1 cellular context compared by ENCODE assay signal in genomic region chr19:6516659-6517291, GRCh38.
TF ChIP-seq lines count a peak whose summit lies in the region.

No MANE protein-coding gene starts in this region.

TF ChIP-seq in HepG2, 621 proteins besides CTCF, POLR2A, EP300 and RAD21 (continued from another document and continues in another):
- TF ChIP-seq YY1 (IDR thresholded peaks at IDR 0.05; ENCODE audit: insufficient read depth, insufficient replicate concordance, low read depth, low read length) (peak; percentile 53), SP1 (IDR thresholded peaks at IDR 0.05) (no peak), SP1 (CRISPR knock-in tag; IDR thresholded peaks at IDR 0.05) (peak; percentile 53), ZMAT5 (CRISPR knock-in tag; IDR thresholded peaks at IDR 0.05; ENCODE audit: borderline replicate concordance, low read depth) (no peak), JDP2 (CRISPR knock-in tag; IDR thresholded peaks at IDR 0.05; ENCODE audit: borderline replicate concordance) (no peak), ZNF546 (CRISPR knock-in tag; conservative IDR thresholded peaks at IDR 0.05) (no peak), ZNF468 (CRISPR knock-in tag; IDR thresholded peaks at IDR 0.05) (no peak), BRCA1 (CRISPR knock-in tag; IDR thresholded peaks at IDR 0.05) (no peak), SKIL (CRISPR knock-in tag; IDR thresholded peaks at IDR 0.05; ENCODE audit: borderline replicate concordance) (no peak), ZNF331 (CRISPR knock-in tag; IDR thresholded peaks at IDR 0.05) (peak; percentile 55; the same call in 1 of the 2 replicates), ZNF276 (CRISPR knock-in tag; IDR thresholded peaks at IDR 0.05; ENCODE audit: low read depth) (no peak), NFIB (CRISPR knock-in tag; IDR thresholded peaks at IDR 0.05; ENCODE audit: borderline replicate concordance) (no peak), FOXM1 (CRISPR knock-in tag; IDR thresholded peaks at IDR 0.05) (no peak), RBM39 (IDR thresholded peaks at IDR 0.05; ENCODE audit: low read depth, low read length, poor library complexity, severe bottlenecking) (peak; percentile 74), ZNF772 (CRISPR knock-in tag; IDR thresholded peaks at IDR 0.05) (no peak), ZBTB1 (CRISPR knock-in tag; IDR thresholded peaks at IDR 0.05; ENCODE audit: borderline replicate concordance) (no peak), HIVEP1 (CRISPR knock-in tag; IDR thresholded peaks at IDR 0.05) (peak; percentile 67; the same call in 1 of the 2 replicates), MLXIP (CRISPR knock-in tag; IDR thresholded peaks at IDR 0.05; ENCODE audit: borderline replicate concordance) (no peak), PLRG1 (conservative IDR thresholded peaks at IDR 0.05) (no peak), CBX2 (IDR thresholded peaks at IDR 0.05; ENCODE audit: low read depth, low read length) (no peak), CBX2 (CRISPR knock-in tag; IDR thresholded peaks at IDR 0.05; ENCODE audit: low read depth) (no peak), KLF15 (CRISPR knock-in tag; IDR thresholded peaks at IDR 0.05; ENCODE audit: borderline replicate concordance) (no peak), SATB2 (CRISPR knock-in tag; IDR thresholded peaks at IDR 0.05) (no peak), ZNF704 (CRISPR knock-in tag; IDR thresholded peaks at IDR 0.05; ENCODE audit: borderline replicate concordance) (0 out of 2 replicates have a peak, but pooled peaks have one; percentile 43), ZNF841 (CRISPR knock-in tag; IDR thresholded peaks at IDR 0.05; ENCODE audit: borderline replicate concordance) (no peak)
- TF ChIP-seq, protein P1, sequence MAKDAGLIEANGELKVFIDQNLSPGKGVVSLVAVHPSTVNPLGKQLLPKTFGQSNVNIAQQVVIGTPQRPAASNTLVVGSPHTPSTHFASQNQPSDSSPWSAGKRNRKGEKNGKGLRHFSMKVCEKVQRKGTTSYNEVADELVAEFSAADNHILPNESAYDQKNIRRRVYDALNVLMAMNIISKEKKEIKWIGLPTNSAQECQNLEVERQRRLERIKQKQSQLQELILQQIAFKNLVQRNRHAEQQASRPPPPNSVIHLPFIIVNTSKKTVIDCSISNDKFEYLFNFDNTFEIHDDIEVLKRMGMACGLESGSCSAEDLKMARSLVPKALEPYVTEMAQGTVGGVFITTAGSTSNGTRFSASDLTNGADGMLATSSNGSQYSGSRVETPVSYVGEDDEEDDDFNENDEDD (CRISPR knock-in tag; IDR thresholded peaks at IDR 0.05; ENCODE audit: borderline replicate concordance): no peak
- TF ChIP-seq, protein P2, sequence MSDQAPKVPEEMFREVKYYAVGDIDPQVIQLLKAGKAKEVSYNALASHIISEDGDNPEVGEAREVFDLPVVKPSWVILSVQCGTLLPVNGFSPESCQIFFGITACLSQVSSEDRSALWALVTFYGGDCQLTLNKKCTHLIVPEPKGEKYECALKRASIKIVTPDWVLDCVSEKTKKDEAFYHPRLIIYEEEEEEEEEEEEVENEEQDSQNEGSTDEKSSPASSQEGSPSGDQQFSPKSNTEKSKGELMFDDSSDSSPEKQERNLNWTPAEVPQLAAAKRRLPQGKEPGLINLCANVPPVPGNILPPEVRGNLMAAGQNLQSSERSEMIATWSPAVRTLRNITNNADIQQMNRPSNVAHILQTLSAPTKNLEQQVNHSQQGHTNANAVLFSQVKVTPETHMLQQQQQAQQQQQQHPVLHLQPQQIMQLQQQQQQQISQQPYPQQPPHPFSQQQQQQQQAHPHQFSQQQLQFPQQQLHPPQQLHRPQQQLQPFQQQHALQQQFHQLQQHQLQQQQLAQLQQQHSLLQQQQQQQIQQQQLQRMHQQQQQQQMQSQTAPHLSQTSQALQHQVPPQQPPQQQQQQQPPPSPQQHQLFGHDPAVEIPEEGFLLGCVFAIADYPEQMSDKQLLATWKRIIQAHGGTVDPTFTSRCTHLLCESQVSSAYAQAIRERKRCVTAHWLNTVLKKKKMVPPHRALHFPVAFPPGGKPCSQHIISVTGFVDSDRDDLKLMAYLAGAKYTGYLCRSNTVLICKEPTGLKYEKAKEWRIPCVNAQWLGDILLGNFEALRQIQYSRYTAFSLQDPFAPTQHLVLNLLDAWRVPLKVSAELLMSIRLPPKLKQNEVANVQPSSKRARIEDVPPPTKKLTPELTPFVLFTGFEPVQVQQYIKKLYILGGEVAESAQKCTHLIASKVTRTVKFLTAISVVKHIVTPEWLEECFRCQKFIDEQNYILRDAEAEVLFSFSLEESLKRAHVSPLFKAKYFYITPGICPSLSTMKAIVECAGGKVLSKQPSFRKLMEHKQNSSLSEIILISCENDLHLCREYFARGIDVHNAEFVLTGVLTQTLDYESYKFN (CRISPR knock-in tag; conservative IDR thresholded peaks at IDR 0.05): no peak; the same call in 1 of the 2 replicates
- TF ChIP-seq, protein P3, sequence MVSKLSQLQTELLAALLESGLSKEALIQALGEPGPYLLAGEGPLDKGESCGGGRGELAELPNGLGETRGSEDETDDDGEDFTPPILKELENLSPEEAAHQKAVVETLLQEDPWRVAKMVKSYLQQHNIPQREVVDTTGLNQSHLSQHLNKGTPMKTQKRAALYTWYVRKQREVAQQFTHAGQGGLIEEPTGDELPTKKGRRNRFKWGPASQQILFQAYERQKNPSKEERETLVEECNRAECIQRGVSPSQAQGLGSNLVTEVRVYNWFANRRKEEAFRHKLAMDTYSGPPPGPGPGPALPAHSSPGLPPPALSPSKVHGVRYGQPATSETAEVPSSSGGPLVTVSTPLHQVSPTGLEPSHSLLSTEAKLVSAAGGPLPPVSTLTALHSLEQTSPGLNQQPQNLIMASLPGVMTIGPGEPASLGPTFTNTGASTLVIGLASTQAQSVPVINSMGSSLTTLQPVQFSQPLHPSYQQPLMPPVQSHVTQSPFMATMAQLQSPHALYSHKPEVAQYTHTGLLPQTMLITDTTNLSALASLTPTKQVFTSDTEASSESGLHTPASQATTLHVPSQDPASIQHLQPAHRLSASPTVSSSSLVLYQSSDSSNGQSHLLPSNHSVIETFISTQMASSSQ (IDR thresholded peaks at IDR 0.05; ENCODE audit: low read depth): no peak
- TF ChIP-seq, protein P3 (CRISPR knock-in tag; IDR thresholded peaks at IDR 0.05; ENCODE audit: borderline replicate concordance): no peak
- TF ChIP-seq, protein P4, sequence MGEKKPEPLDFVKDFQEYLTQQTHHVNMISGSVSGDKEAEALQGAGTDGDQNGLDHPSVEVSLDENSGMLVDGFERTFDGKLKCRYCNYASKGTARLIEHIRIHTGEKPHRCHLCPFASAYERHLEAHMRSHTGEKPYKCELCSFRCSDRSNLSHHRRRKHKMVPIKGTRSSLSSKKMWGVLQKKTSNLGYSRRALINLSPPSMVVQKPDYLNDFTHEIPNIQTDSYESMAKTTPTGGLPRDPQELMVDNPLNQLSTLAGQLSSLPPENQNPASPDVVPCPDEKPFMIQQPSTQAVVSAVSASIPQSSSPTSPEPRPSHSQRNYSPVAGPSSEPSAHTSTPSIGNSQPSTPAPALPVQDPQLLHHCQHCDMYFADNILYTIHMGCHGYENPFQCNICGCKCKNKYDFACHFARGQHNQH (CRISPR knock-in tag; IDR thresholded peaks at IDR 0.05): peak; percentile 80; the same call in 1 of the 2 replicates
- TF ChIP-seq, protein P5, sequence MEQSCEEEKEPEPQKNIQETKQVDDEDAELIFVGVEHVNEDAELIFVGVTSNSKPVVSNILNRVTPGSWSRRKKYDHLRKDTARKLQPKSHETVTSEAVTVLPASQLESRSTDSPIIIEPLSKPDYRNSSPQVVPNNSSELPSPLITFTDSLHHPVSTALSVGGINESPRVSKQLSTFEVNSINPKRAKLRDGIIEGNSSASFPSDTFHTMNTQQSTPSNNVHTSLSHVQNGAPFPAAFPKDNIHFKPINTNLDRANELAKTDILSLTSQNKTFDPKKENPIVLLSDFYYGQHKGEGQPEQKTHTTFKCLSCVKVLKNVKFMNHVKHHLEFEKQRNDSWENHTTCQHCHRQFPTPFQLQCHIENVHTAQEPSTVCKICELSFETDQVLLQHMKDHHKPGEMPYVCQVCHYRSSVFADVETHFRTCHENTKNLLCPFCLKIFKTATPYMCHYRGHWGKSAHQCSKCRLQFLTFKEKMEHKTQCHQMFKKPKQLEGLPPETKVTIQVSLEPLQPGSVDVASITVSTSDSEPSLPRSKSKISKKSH (CRISPR knock-in tag; IDR thresholded peaks at IDR 0.05; ENCODE audit: borderline replicate concordance): no peak
- TF ChIP-seq, protein P6, sequence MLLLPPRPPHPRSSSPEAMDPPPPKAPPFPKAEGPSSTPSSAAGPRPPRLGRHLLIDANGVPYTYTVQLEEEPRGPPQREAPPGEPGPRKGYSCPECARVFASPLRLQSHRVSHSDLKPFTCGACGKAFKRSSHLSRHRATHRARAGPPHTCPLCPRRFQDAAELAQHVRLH (CRISPR knock-in tag; IDR thresholded peaks at IDR 0.05; ENCODE audit: borderline replicate concordance, low read depth): 0 out of 2 replicates have a peak, but pooled peaks have one; percentile 14
